ENCODE assay signal across 2 cellular contexts in the genomic region with DNA sequence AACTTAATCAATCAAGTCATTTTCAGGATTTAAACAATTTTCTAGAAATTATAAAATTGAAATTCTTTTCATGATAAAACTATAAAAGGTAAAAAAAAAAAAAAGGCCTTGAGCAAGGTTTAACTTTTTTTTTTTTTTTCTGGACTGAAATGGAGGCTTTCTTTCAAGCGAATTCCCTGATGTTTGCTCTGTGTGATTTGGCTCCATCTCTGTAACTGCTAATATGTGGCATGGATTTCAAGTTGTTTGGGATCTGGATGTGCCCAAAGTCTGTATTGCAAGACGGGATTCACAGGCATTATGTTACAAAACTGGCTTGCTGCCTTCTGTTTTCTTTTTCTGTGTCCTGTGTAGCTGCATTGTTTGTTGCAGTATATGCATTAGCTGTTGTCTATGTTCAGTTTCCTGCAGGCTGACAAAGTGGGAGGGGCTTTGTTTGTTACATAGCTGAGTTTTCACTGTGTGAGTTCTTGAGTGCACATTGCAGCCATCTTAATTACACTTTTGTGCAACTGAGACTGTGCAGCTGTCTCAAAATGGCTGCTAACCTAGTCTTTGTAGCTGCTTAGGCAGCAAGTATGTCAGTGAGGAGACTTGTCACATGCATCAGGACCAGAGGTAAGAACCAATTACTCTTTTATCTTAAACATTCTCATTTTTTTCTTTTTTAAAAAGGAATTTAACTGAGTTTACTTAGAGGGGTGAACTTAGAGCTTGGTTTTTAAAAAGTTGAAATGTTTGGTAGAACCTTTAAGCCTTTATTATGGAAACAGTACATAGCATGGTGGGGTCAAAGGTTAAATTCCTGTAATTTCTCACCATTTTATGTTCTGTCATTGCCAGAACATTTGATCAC.
TF ChIP-seq lines count a peak whose summit lies in the region.

No MANE protein-coding gene starts in this region.

TF ChIP-seq in HEK293, 187 proteins besides CTCF, POLR2A, EP300 and RAD21 (continued from another document and continues in another):
- TF ChIP-seq, protein P1, sequence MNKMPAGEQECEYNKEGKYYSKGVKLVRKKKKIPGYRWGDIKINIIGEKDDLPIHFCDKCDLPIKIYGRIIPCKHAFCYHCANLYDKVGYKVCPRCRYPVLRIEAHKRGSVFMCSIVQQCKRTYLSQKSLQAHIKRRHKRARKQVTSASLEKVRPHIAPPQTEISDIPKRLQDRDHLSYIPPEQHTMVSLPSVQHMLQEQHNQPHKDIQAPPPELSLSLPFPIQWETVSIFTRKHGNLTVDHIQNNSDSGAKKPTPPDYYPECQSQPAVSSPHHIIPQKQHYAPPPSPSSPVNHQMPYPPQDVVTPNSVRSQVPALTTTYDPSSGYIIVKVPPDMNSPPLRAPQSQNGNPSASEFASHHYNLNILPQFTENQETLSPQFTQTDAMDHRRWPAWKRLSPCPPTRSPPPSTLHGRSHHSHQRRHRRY (tag by site-specific recombination; IDR thresholded peaks at IDR 0.05) = no peak
- TF ChIP-seq SP3 (tag by site-specific recombination; IDR thresholded peaks at IDR 0.05) (peak; percentile 41), REPIN1 (tag by site-specific recombination; IDR thresholded peaks at IDR 0.05; ENCODE audit: low read depth) (no peak), ZNF571 (tag by site-specific recombination; IDR thresholded peaks at IDR 0.05) (no peak), ZNF768 (tag by site-specific recombination; IDR thresholded peaks at IDR 0.05) (no peak), ZFP69B (tag by site-specific recombination; IDR thresholded peaks at IDR 0.05) (no peak), TRIM28 (IDR thresholded peaks at IDR 0.05; ENCODE audit: borderline replicate concordance, low read length) (peak; percentile 99), ZNF114 (tag by site-specific recombination; IDR thresholded peaks at IDR 0.05) (no peak), TCF7L2 (IDR thresholded peaks at IDR 0.05; ENCODE audit: borderline replicate concordance, low read depth, low read length) (0 out of 2 replicates have a peak, but pooled peaks have one; percentile 25), KLF7 (tag by site-specific recombination; IDR thresholded peaks at IDR 0.05; ENCODE audit: borderline replicate concordance) (no peak), ZNF521 (tag by site-specific recombination; IDR thresholded peaks at IDR 0.05) (no peak), ZNF596 (tag by site-specific recombination; IDR thresholded peaks at IDR 0.05) (no peak), PBX3 (CRISPR knock-in tag; IDR thresholded peaks at IDR 0.05) (no peak), KLF17 (tag by site-specific recombination; IDR thresholded peaks at IDR 0.05) (0 out of 2 replicates have a peak, but pooled peaks have one; percentile 19), BCL11B (tag by site-specific recombination; IDR thresholded peaks at IDR 0.05; ENCODE audit: low read depth) (no peak), ZNF155 (tag by site-specific recombination; IDR thresholded peaks at IDR 0.05) (no peak), ZNF366 (tag by site-specific recombination; conservative IDR thresholded peaks at IDR 0.05) (no peak), KLF9 (tag by site-specific recombination; IDR thresholded peaks at IDR 0.05; ENCODE audit: low read depth) (no peak), ZFP37 (tag by site-specific recombination; IDR thresholded peaks at IDR 0.05) (no peak), OSR2 (tag by site-specific recombination; IDR thresholded peaks at IDR 0.05) (no peak), ZFP3 (tag by site-specific recombination; IDR thresholded peaks at IDR 0.05; ENCODE audit: low read depth) (no peak), ZIC2 (tag by site-specific recombination; IDR thresholded peaks at IDR 0.05) (no peak; the same call in 1 of the 2 replicates), ZNF211 (tag by site-specific recombination; IDR thresholded peaks at IDR 0.05; ENCODE audit: low read depth) (no peak), ZNF239 (tag by site-specific recombination; IDR thresholded peaks at IDR 0.05) (no peak)
- TF ChIP-seq, protein P2, sequence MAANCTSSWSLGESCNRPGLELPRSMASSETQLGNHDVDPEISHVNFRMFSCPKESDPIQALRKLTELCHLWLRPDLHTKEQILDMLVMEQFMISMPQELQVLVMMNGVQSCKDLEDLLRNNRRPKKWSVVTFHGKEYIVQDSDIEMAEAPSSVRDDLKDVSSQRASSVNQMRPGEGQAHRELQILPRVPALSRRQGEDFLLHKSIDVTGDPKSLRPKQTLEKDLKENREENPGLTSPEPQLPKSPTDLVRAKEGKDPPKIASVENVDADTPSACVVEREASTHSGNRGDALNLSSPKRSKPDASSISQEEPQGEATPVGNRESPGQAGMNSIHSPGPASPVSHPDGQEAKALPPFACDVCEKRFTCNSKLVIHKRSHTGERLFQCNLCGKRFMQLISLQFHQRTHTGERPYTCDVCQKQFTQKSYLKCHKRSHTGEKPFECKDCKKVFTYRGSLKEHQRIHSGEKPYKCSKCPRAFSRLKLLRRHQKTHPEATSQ (tag by site-specific recombination; IDR thresholded peaks at IDR 0.05) = no peak

TF ChIP-seq in K562, 482 proteins besides CTCF, POLR2A, EP300 and RAD21 (continued from another document and continues in another):
- TF ChIP-seq CEBPZ (IDR thresholded peaks at IDR 0.05; ENCODE audit: borderline replicate concordance, low read depth, low read length) = no peak
- TF ChIP-seq, protein P3, sequence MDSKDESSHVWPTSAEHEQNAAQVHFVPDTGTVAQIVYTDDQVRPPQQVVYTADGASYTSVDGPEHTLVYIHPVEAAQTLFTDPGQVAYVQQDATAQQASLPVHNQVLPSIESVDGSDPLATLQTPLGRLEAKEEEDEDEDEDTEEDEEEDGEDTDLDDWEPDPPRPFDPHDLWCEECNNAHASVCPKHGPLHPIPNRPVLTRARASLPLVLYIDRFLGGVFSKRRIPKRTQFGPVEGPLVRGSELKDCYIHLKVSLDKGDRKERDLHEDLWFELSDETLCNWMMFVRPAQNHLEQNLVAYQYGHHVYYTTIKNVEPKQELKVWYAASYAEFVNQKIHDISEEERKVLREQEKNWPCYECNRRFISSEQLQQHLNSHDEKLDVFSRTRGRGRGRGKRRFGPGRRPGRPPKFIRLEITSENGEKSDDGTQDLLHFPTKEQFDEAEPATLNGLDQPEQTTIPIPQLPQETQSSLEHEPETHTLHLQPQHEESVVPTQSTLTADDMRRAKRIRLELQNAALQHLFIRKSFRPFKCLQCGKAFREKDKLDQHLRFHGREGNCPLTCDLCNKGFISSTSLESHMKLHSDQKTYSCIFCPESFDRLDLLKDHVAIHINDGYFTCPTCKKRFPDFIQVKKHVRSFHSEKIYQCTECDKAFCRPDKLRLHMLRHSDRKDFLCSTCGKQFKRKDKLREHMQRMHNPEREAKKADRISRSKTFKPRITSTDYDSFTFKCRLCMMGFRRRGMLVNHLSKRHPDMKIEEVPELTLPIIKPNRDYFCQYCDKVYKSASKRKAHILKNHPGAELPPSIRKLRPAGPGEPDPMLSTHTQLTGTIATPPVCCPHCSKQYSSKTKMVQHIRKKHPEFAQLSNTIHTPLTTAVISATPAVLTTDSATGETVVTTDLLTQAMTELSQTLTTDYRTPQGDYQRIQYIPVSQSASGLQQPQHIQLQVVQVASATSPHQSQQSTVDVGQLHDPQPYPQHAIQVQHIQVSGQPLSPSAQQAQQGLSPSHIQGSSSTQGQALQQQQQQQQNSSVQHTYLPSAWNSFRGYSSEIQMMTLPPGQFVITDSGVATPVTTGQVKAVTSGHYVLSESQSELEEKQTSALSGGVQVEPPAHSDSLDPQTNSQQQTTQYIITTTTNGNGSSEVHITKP (IDR thresholded peaks at IDR 0.05; ENCODE audit: partially characterized antibody) = no peak
- TF ChIP-seq POLR3A (IDR thresholded peaks at IDR 0.05; ENCODE audit: borderline replicate concordance, extremely low read depth, insufficient read depth, insufficient read length) = no peak
- TF ChIP-seq TAF1 (IDR thresholded peaks at IDR 0.05; ENCODE audit: control insufficient read depth, extremely low read depth, insufficient read depth, low read length, severe bottlenecking) = peak; percentile 50
- no peak for TF ChIP-seq ZBTB9 (CRISPR knock-in tag; IDR thresholded peaks at IDR 0.05)
- TF ChIP-seq ZNF217 (CRISPR knock-in tag; IDR thresholded peaks at IDR 0.05) = no peak
- TF ChIP-seq NFIX (CRISPR knock-in tag; IDR thresholded peaks at IDR 0.05; ENCODE audit: low read depth) = no peak
- peak; percentile 20; the same call in 1 of the 2 replicates for TF ChIP-seq POLR2H (tag; IDR thresholded peaks at IDR 0.05; ENCODE audit: low read depth)
- TF ChIP-seq, protein P4, sequence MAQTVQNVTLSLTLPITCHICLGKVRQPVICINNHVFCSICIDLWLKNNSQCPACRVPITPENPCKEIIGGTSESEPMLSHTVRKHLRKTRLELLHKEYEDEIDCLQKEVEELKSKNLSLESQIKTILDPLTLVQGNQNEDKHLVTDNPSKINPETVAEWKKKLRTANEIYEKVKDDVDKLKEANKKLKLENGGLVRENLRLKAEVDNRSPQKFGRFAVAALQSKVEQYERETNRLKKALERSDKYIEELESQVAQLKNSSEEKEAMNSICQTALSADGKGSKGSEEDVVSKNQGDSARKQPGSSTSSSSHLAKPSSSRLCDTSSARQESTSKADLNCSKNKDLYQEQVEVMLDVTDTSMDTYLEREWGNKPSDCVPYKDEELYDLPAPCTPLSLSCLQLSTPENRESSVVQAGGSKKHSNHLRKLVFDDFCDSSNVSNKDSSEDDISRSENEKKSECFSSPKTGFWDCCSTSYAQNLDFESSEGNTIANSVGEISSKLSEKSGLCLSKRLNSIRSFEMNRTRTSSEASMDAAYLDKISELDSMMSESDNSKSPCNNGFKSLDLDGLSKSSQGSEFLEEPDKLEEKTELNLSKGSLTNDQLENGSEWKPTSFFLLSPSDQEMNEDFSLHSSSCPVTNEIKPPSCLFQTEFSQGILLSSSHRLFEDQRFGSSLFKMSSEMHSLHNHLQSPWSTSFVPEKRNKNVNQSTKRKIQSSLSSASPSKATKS (CRISPR knock-in tag; IDR thresholded peaks at IDR 0.05) = no peak
- no peak for TF ChIP-seq ARHGAP35 (IDR thresholded peaks at IDR 0.05; ENCODE audit: partially characterized antibody)
- TF ChIP-seq, protein P5, sequence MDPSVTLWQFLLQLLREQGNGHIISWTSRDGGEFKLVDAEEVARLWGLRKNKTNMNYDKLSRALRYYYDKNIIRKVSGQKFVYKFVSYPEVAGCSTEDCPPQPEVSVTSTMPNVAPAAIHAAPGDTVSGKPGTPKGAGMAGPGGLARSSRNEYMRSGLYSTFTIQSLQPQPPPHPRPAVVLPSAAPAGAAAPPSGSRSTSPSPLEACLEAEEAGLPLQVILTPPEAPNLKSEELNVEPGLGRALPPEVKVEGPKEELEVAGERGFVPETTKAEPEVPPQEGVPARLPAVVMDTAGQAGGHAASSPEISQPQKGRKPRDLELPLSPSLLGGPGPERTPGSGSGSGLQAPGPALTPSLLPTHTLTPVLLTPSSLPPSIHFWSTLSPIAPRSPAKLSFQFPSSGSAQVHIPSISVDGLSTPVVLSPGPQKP (CRISPR knock-in tag; IDR thresholded peaks at IDR 0.05) = no peak
- no peak for TF ChIP-seq RUNX1 (IDR thresholded peaks at IDR 0.05; ENCODE audit: low read depth)
- TF ChIP-seq NONO (IDR thresholded peaks at IDR 0.05; ENCODE audit: low read depth in 2 of 2, low read length in 1 of 2) = no peak
- TF ChIP-seq, protein P6, sequence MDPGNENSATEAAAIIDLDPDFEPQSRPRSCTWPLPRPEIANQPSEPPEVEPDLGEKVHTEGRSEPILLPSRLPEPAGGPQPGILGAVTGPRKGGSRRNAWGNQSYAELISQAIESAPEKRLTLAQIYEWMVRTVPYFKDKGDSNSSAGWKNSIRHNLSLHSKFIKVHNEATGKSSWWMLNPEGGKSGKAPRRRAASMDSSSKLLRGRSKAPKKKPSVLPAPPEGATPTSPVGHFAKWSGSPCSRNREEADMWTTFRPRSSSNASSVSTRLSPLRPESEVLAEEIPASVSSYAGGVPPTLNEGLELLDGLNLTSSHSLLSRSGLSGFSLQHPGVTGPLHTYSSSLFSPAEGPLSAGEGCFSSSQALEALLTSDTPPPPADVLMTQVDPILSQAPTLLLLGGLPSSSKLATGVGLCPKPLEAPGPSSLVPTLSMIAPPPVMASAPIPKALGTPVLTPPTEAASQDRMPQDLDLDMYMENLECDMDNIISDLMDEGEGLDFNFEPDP (CRISPR knock-in tag; IDR thresholded peaks at IDR 0.05) = no peak
- no peak for TF ChIP-seq MIER1 (IDR thresholded peaks at IDR 0.05; ENCODE audit: low read depth)
- no peak for TF ChIP-seq RBBP5 (IDR thresholded peaks at IDR 0.05; ENCODE audit: borderline replicate concordance, insufficient read depth, low read length, poor library complexity, severe bottlenecking)
- no peak for TF ChIP-seq ZNF174 (CRISPR knock-in tag; IDR thresholded peaks at IDR 0.05)
- TF ChIP-seq ZC3H11A (IDR thresholded peaks at IDR 0.05; ENCODE audit: low read depth, low read length) = peak; percentile 97
- no peak for TF ChIP-seq SPI1 (IDR thresholded peaks at IDR 0.05; ENCODE audit: borderline replicate concordance, low read depth, low read length)
- TF ChIP-seq POLR2G (IDR thresholded peaks at IDR 0.05; ENCODE audit: low read depth, low read length) = no peak
- no peak for TF ChIP-seq ZC3H8 (IDR thresholded peaks at IDR 0.05)
- TF ChIP-seq ZNF583 (CRISPR knock-in tag; IDR thresholded peaks at IDR 0.05) = no peak
- TF ChIP-seq NR2C1 (IDR thresholded peaks at IDR 0.05) = peak; percentile 92
- TF ChIP-seq NR2C1 (tag; IDR thresholded peaks at IDR 0.05) = peak; percentile 93
